In genomic region chr9:4533881-4534280, GRCh38 we compare ENCODE assay signal across 3 cellular contexts. TPM values are rescaled to one million over a fixed set of nuclear protein-coding genes. Genes with fewer than 3 reads are reported as not detected.
"Had no signal": no experiment of that assay in that cellular context is flagged by ENCODE, and none has a peak within 500 bp of the region (broad histone marks: within the 10 kb centered on the region; RNA-seq: fewer than 3 reads in every experiment).

No MANE protein-coding gene starts in this region.

RNA-seq across cellular contexts. Expression of gene SLC1A1, which starts 43.6 kb away (rescaled TPM):
- total RNA-seq: activated CD4-positive, alpha-beta memory T cell treated with anti-CD3 and anti-CD28 coated beads for 36 hours; activated T-helper 2 cell treated with anti-CD3 and anti-CD28 coated beads, Interferon-gamma antibody, Interleukin-2, Interleukin-4, amounts not matched to agents 10 μg/mL and 5 μg/mL and 100 μg/mL, durations not matched to agents 14 hours and 24 hours and 36 hours; T-helper 2 cell treated with Interferon-gamma antibody and Interleukin-4, amounts not matched to agents 100 ng/mL and 5 ng/mL, for 36 hours had no signal
